Comparison of ENCODE assay signal across 13 cellular contexts in the genomic region with DNA sequence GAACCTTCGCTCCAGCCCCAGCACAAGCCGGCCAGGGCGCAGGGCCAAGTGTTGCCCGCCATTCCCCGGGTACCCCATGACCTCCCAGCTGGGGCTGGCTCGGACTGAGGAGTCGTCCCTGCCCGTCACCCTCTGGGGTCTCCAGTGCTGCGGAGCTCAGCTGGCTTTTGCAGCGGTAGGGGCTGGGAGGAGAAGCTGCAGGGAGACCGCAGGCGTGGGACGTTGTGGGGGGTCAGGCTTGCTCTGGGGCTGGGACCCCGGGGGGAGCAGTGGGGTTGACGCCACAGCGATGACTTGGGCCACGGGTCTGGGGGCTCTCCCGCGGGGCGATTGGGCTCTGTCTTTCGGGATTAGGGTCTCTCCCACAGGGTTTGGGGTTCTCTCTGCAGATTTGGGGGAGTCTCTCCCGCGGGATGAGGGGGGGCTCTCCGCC. TPM values are rescaled to one million over a fixed set of nuclear protein-coding genes. Genes with fewer than 3 reads are reported as not detected.
DNase-seq lines count a peak whose midpoint lies in the region; ATAC-seq and TF ChIP-seq lines count a peak whose summit lies in the region.
"Had no signal": no experiment of that assay in that cellular context is flagged by ENCODE, and none has a peak within 500 bp of the region (broad histone marks: within the 10 kb centered on the region; RNA-seq: fewer than 3 reads in every experiment).

No MANE protein-coding gene starts in this region.

- no peaks in the 10 kb centered on the region; the same call in none of the 2 replicates for H3F3A ChIP-seq in GM23338 (replicated peaks; ENCODE audit: low read depth)
- no peaks in the 10 kb centered on the region; the same call in 1 of the 2 replicates for H3F3A ChIP-seq in PC-9 (ENCODE audit: insufficient read depth, low read depth)

- H3K4me3 ChIP-seq in GM23338 (peak overlapping the region; percentile 78), PC-9 (peak overlapping the region; percentile 72; the same call in 1 of the 2 replicates), heart right ventricle (peak overlapping the region in 8 of 10 donors; percentile 18 to 47 (median 34))

- no TSS peak for BruUV-seq in PC-9 (replicated peaks; lab: Mats Ljungman, UMichigan)

- H3K27ac ChIP-seq in GM23338 (ENCODE audit: low read depth) (no peak overlapping the region), PC-9 (no peak overlapping the region), heart right ventricle (no peak overlapping the region)

- H3K27ac Mint-ChIP-seq in GM23338 = no peak overlapping the region
- H3K27ac Mint-ChIP-seq: CD4-positive, alpha-beta memory T cell; stimulated activated naive B cell treated with anti-CD40 and anti-IgM and Interleukin-4, amounts not matched to agents 10 μg/mL and 1 μg/mL and 100 μg/mL, for 72 hours had no signal

- TF ChIP-seq CTCF in GM23338 (conservative IDR thresholded peaks at IDR 0.05; ENCODE audit: low read depth in 2 of 2) = no peak
- TF ChIP-seq CTCF in PC-9 (conservative IDR thresholded peaks at IDR 0.05) = no peak
- TF ChIP-seq CTCF in heart right ventricle (IDR thresholded peaks at IDR 0.05) = no peak

- H3K36me3 Mint-ChIP-seq in GM23338 (ENCODE audit: low read depth) = peaks cover 30% of the 10 kb centered on the region
- H3K36me3 Mint-ChIP-seq: CD4-positive, alpha-beta memory T cell had no signal

- TF ChIP-seq POLR2A in erythroblast (IDR thresholded peaks at IDR 0.05; ENCODE audit: low read length) = no peak

- no peaks in the 10 kb centered on the region for H3K9me3 ChIP-seq in PC-9 (ENCODE audit: insufficient read depth, low read depth)
- H3K9me3 ChIP-seq in heart right ventricle = no peaks in the 10 kb centered on the region

- peaks cover 33% of the 10 kb centered on the region for H3K27me3 ChIP-seq in GM23338 (ENCODE audit: insufficient read depth)
- peaks cover 28% of the 10 kb centered on the region for H3K27me3 ChIP-seq in PC-9 (ENCODE audit: insufficient read depth, low read depth)
- H3K27me3 ChIP-seq in heart right ventricle = peaks cover 16 to 66% (median 56%) of the 10 kb centered on the region in 7 donors

- peaks cover 4% of the 10 kb centered on the region; the same call in 1 of the 2 replicates for H3K79me2 ChIP-seq in GM23338 (replicated peaks; ENCODE audit: insufficient read depth)
- no peaks in the 10 kb centered on the region for H3K79me2 ChIP-seq in PC-9 (ENCODE audit: low read depth)

- ATAC-seq in GM23338 (peak; percentile 36), heart right ventricle (no peak)

- H3K9me3 Mint-ChIP-seq in GM23338 = no peaks in the 10 kb centered on the region
- H3K9me3 Mint-ChIP-seq: stimulated activated naive B cell treated with anti-CD40 and anti-IgM and Interleukin-4, amounts not matched to agents 10 μg/mL and 1 μg/mL and 100 μg/mL, for 72 hours had no signal

- H4K20me1 ChIP-seq in GM23338 (replicated peaks; ENCODE audit: insufficient read depth) (no peaks in the 10 kb centered on the region; the same call in 1 of the 2 replicates), PC-9 (ENCODE audit: insufficient read depth) (no peaks in the 10 kb centered on the region)

- H3K9me2 ChIP-seq in GM23338 (ENCODE audit: insufficient read depth) (no peaks in the 10 kb centered on the region), PC-9 (ENCODE audit: insufficient read depth) (no peaks in the 10 kb centered on the region)

- POLR2A ChIA-PET in PC-9 (lab: Charles Lee; ENCODE audit: unreplicated experiment) = interaction anchor here (0.7 kb wide), 1 partner anchor 1042 kb away, joined by 3 read pairs; no protein-coding TSS in a partner anchor

- H3K4me1 Mint-ChIP-seq in GM23338 = peaks cover 20% of the 10 kb centered on the region

- peaks cover 34% of the 10 kb centered on the region for H3K27me3 Mint-ChIP-seq in GM23338 (ENCODE audit: insufficient read depth, low read depth, poor library complexity)

- H3K4me1 ChIP-seq in GM23338 (ENCODE audit: insufficient read depth) (peaks cover 10% of the 10 kb centered on the region; the same call in 1 of the 2 replicates), PC-9 (replicated peaks; ENCODE audit: insufficient read depth) (peaks cover 8% of the 10 kb centered on the region; the same call in 1 of the 2 replicates), heart right ventricle (peaks cover 2 to 12% (median 9%) of the 10 kb centered on the region in 9 donors)

- DNase-seq in GM23338 (ENCODE audit: low spot score) (peak; percentile 54), PC-9 (no peak), heart right ventricle (no peak), posterior vena cava (ENCODE audit: low spot score) (peak; percentile 83), activated gamma-delta T cell (lab: John Stamatoyannopoulos, UW) (no peak), erythroblast (lab: John Stamatoyannopoulos, UW) (no peak), NOMO-1 (lab: John Stamatoyannopoulos, UW; ENCODE audit: unreplicated experiment in 2 of 2) (no peak)
- DNase-seq: activated CD4-positive, CD25-positive, alpha-beta regulatory T cell treated with anti-CD3 and anti-CD28 coated beads, Interleukin-2, amount 50 U/mL, for 72 hours; CD4-positive, alpha-beta memory T cell; GDM1; NCI-H2171 treated with DMSO at 0.1 percent for 48 hours; stimulated activated naive B cell treated with anti-CD40 and anti-IgM and Interleukin-4, amounts not matched to agents 10 μg/mL and 1 μg/mL and 100 μg/mL, for 72 hours had no signal

- H3K4me2 ChIP-seq in GM23338 (peak overlapping the region; percentile 90), PC-9 (peak overlapping the region; percentile 94)

- 18 to 30% methylated on average over 24 of the region's 24 CpGs for WGBS in heart right ventricle, 2 donors

- peak overlapping the region; percentile 51; the same call in 2 of the 3 replicates for H3K4me3 Mint-ChIP-seq in GM23338

- H3K36me3 ChIP-seq in GM23338 (ENCODE audit: insufficient read depth) = 0 out of 2 replicates have a peak, but pooled peaks cover 12% of the 10 kb centered on the region
- H3K36me3 ChIP-seq in PC-9 (ENCODE audit: low read depth) = no peaks in the 10 kb centered on the region
- no peaks in the 10 kb centered on the region for H3K36me3 ChIP-seq in heart right ventricle

- CTCF ChIA-PET in PC-9 (lab: Charles Lee) = interaction anchor here (0.6 kb wide), 1 partner anchor 592 kb away, joined by 9 read pairs; no protein-coding TSS in a partner anchor

- intact Hi-C loops in PC-9 (cut with micrococcal nuclease; ENCODE audit: unreplicated experiment) (no loop called here), heart right ventricle (cut with DNase I) (no loop called here), posterior vena cava (cut with DNase I) (no loop called here)

- H2AFZ ChIP-seq in GM23338 = peak overlapping the region; percentile 91
- peak overlapping the region; percentile 86; the same call in 1 of the 2 replicates for H2AFZ ChIP-seq in PC-9

TF ChIP-seq in GM23338, 12 proteins besides CTCF, POLR2A, EP300 and RAD21:
- peak; percentile 39 for TF ChIP-seq EZH2 (IDR thresholded peaks at IDR 0.05; ENCODE audit: low read depth, unreplicated experiment)
- no peak for TF ChIP-seq EZH2phosphoT487 (IDR thresholded peaks at IDR 0.05; ENCODE audit: unreplicated experiment)

RNA-seq across cellular contexts. Expression of a gene that starts 0.4 kb away (rescaled TPM):
- total RNA-seq in GM23338 (2014; rRNA removed; shearing (Covaris generic)) = 80.9 and 82.8 TPM in 2 replicates
- 691 and 693 TPM in 2 replicates for polyA plus RNA-seq in GM23338 (2016; fragmentation: Nextera tagmentation; extraction: Ambion mirVana)
- 3.9 and 12.8 TPM in 2 replicates for total RNA-seq in PC-9 (2021)
- total RNA-seq in heart right ventricle = 1 to 10 TPM in 1 of 10 donors, under 1 TPM in 2, not detected in 7; 0.42 to 1.6 (median 0.61) TPM
- 1 to 10 TPM in 1 of 2 donors, not detected in 1; 2.9 TPM for polyA plus RNA-seq in heart right ventricle
- total RNA-seq in posterior vena cava = under 1 TPM in 1 of 2 donors, not detected in 1; 0.52 TPM
- total RNA-seq: CD4-positive, alpha-beta memory T cell; myocyte had no signal
- polyA plus RNA-seq: CD4-positive, alpha-beta memory T cell had no signal

Comparison
In these comparisons a context has a peak if more than half of its experiments do, and no peak if none do; other contexts are left out.
1. DNase-seq: peak in GM23338 (single experiment) and posterior vena cava (single experiment); none in PC-9 (0 of 2), heart right ventricle (0 of 2), activated gamma-delta T cell (single experiment), erythroblast (0 of 2) and NOMO-1 (0 of 2).
2. Peak in every context shown above with its lines, with median percentiles within 50 percentile points of each other: H3K4me3 ChIP-seq.